8 cellular contexts compared by ENCODE assay signal in genomic region chr10:78719276-78719675, GRCh38.
"Had no signal": no experiment of that assay in that cellular context is flagged by ENCODE, and none has a peak within 500 bp of the region (broad histone marks: within the 10 kb centered on the region; RNA-seq: fewer than 3 reads in every experiment).

No MANE protein-coding gene starts in this region.

- H3K9me3 ChIP-seq: HAP-1 had no signal

- H3K4me3 ChIP-seq: GM23248, GM23338, HAP-1 had no signal

- H3K36me3 ChIP-seq: HAP-1 had no signal

- ATAC-seq: GM23338, HCT116 had no signal

- H3K4me1 ChIP-seq: HAP-1 had no signal

- H2AFZ ChIP-seq: GM23248, GM23338 had no signal

- DNase-seq: GM23248, GOT3, H7, H9, HFFc6 had no signal

- H3K4me2 ChIP-seq: GM23338 had no signal

- H3K9ac ChIP-seq: GM23248 had no signal

- H3K27ac ChIP-seq: GM23248 had no signal
